ENCODE assay signal across 16 cellular contexts in genomic region chr4:149765630-149766029, GRCh38. TPM values are rescaled to one million over a fixed set of nuclear protein-coding genes. Genes with fewer than 3 reads are reported as not detected.
DNase-seq lines count a peak whose midpoint lies in the region; ATAC-seq, FAIRE-seq and TF ChIP-seq lines count a peak whose summit lies in the region.
"Had no signal": no experiment of that assay in that cellular context is flagged by ENCODE, and none has a peak within 500 bp of the region (broad histone marks: within the 10 kb centered on the region; RNA-seq: fewer than 3 reads in every experiment).

No MANE protein-coding gene starts in this region.

- H3K27me3 ChIP-seq in keratinocyte (ENCODE audit: control insufficient read depth, extremely low read depth, insufficient read depth, low read length): no peaks in the 10 kb centered on the region
- H3K27me3 ChIP-seq in CD8-positive, alpha-beta memory T cell (ENCODE audit: insufficient read depth, low read length, poor library complexity, severe bottlenecking): no peaks in the 10 kb centered on the region

- no peaks in the 10 kb centered on the region for H3K36me3 ChIP-seq in keratinocyte (ENCODE audit: control insufficient read depth in 2 of 2, extremely low read depth in 1 of 2, insufficient read depth in 2 of 2, low read length in 2 of 2)
- H3K36me3 ChIP-seq in CD8-positive, alpha-beta memory T cell (ENCODE audit: insufficient read depth, low read length): no peaks in the 10 kb centered on the region
- H3K36me3 ChIP-seq: prostate gland had no signal

- no peaks in the 10 kb centered on the region for H4K20me1 ChIP-seq in keratinocyte (ENCODE audit: control insufficient read depth, extremely low read depth, insufficient read depth, low read length)

- peak; percentile 67 for FAIRE-seq in keratinocyte (lab: Jason Lieb, UNC)
- FAIRE-seq: HepG2 had no signal

- H3K4me1 ChIP-seq in keratinocyte (ENCODE audit: control insufficient read depth, extremely low read depth, insufficient read depth, low read length): peaks cover 13% of the 10 kb centered on the region
- H3K4me1 ChIP-seq in CD8-positive, alpha-beta memory T cell (ENCODE audit: insufficient read depth, low read length): no peaks in the 10 kb centered on the region
- H3K4me1 ChIP-seq: prostate gland had no signal

- intact Hi-C loops in posterior cingulate gyrus (cut with DNase I): no loop called here

- no peaks in the 10 kb centered on the region for H3K9me3 ChIP-seq in keratinocyte (ENCODE audit: control insufficient read depth, low read depth, low read length)
- no peaks in the 10 kb centered on the region for H3K9me3 ChIP-seq in CD8-positive, alpha-beta memory T cell (ENCODE audit: low read length)
- H3K9me3 ChIP-seq: prostate gland had no signal

- no peak overlapping the region for H3K4me3 Mint-ChIP-seq in CD8-positive, alpha-beta memory T cell
- H3K4me3 Mint-ChIP-seq: CD4-positive, alpha-beta memory T cell; stimulated activated naive CD8-positive, alpha-beta T cell treated with anti-CD3 and anti-CD28 coated beads, Interleukin-15, amount 100 ng/mL, for 72 hours had no signal

- H3K4me1 Mint-ChIP-seq in CD8-positive, alpha-beta memory T cell: no peaks in the 10 kb centered on the region
- H3K4me1 Mint-ChIP-seq: CD4-positive, alpha-beta memory T cell; stimulated activated naive CD8-positive, alpha-beta T cell treated with anti-CD3 and anti-CD28 coated beads, Interleukin-15, amount 100 ng/mL, for 72 hours had no signal

- POLR2A ChIA-PET in CD8-positive, alpha-beta memory T cell (lab: Charles Lee): no interaction called here

- DNase-seq in ELR (ENCODE audit: low read depth): peak; percentile 68
- DNase-seq in MV-4-11 (lab: John Stamatoyannopoulos, UW): peak; percentile 97
- DNase-seq in astrocyte of the hippocampus (ENCODE audit: low read depth, low spot score): peak; percentile 38
- no peak for DNase-seq in keratinocyte (ENCODE audit: low read depth, low spot score)
- DNase-seq in stimulated activated naive CD8-positive, alpha-beta T cell treated with anti-CD3 and anti-CD28 coated beads, Interleukin-15, Interleukin-2, amounts not matched to agents 100 U/mL and 50 U/mL, for 24 hours: no peak
- DNase-seq in posterior cingulate gyrus: no peak
- DNase-seq in activated effector memory CD4-positive, alpha-beta T cell treated with Interleukin-2 at 50 U/mL for 16 hours: no peak
- no peak for DNase-seq in CD8-positive, alpha-beta memory T cell
- DNase-seq: CD4-positive, alpha-beta memory T cell; NCI-H1930; stimulated activated CD4-positive, alpha-beta T cell treated with anti-CD3 and anti-CD28 coated beads, Interleukin-4, amount 100 ng/mL, for 4 hours; stimulated activated naive CD8-positive, alpha-beta T cell treated with anti-CD3 and anti-CD28 coated beads, Interleukin-15, amount 100 ng/mL, for 72 hours; T-helper 2 cell had no signal

- H3K27ac Mint-ChIP-seq in CD8-positive, alpha-beta memory T cell: no peak overlapping the region
- H3K27ac Mint-ChIP-seq: CD4-positive, alpha-beta memory T cell; stimulated activated naive CD8-positive, alpha-beta T cell treated with anti-CD3 and anti-CD28 coated beads, Interleukin-15, amount 100 ng/mL, for 72 hours had no signal

- H3K9me1 ChIP-seq in keratinocyte (ENCODE audit: control insufficient read depth, extremely low read depth, insufficient read depth, low read length): no peaks in the 10 kb centered on the region

- no peaks in the 10 kb centered on the region for H3K27me3 Mint-ChIP-seq in CD8-positive, alpha-beta memory T cell
- H3K27me3 Mint-ChIP-seq: CD4-positive, alpha-beta memory T cell; stimulated activated naive CD8-positive, alpha-beta T cell treated with anti-CD3 and anti-CD28 coated beads, Interleukin-15, amount 100 ng/mL, for 72 hours had no signal

- no peaks in the 10 kb centered on the region for H3K79me2 ChIP-seq in keratinocyte (ENCODE audit: control insufficient read depth, insufficient read depth, low read length)

- H3K4me3 ChIP-seq in keratinocyte (ENCODE audit: control insufficient read depth in 2 of 3, extremely low read depth in 1 of 3, insufficient read depth in 2 of 3, low read depth in 1 of 3, low read length in 3 of 3): no peak overlapping the region
- no peak overlapping the region for H3K4me3 ChIP-seq in CD8-positive, alpha-beta memory T cell (ENCODE audit: low read length)
- H3K4me3 ChIP-seq: prostate gland had no signal

- H3K4me2 ChIP-seq in keratinocyte (ENCODE audit: control insufficient read depth, extremely low read depth, insufficient read depth, low read depth, low read length): no peak overlapping the region

- peaks cover 0 to 3% (median 0%) of the 10 kb centered on the region in 5 donors for H3K9me3 Mint-ChIP-seq in CD8-positive, alpha-beta memory T cell
- H3K9me3 Mint-ChIP-seq: stimulated activated naive CD8-positive, alpha-beta T cell treated with anti-CD3 and anti-CD28 coated beads, Interleukin-15, amount 100 ng/mL, for 72 hours had no signal

- H3K36me3 Mint-ChIP-seq in CD8-positive, alpha-beta memory T cell: no peaks in the 10 kb centered on the region
- H3K36me3 Mint-ChIP-seq: CD4-positive, alpha-beta memory T cell had no signal

- CTCF ChIA-PET in CD8-positive, alpha-beta memory T cell (lab: Charles Lee): no interaction called here

- H3K9ac ChIP-seq in keratinocyte (ENCODE audit: control insufficient read depth, extremely low read depth, insufficient read depth, low read length): no peak overlapping the region

- ATAC-seq in stimulated activated naive CD8-positive, alpha-beta T cell treated with anti-CD3 and anti-CD28 coated beads, Interleukin-15, Interleukin-2, amounts not matched to agents 100 U/mL and 50 U/mL, for 24 hours: no peak
- ATAC-seq: HepG2; stimulated activated naive CD8-positive, alpha-beta T cell treated with anti-CD3 and anti-CD28 coated beads, Interleukin-15, amount 100 ng/mL, for 72 hours had no signal

- no peak overlapping the region for H3K27ac ChIP-seq in keratinocyte (ENCODE audit: control insufficient read depth, insufficient read depth, low read length)
- H3K27ac ChIP-seq in CD8-positive, alpha-beta memory T cell (ENCODE audit: low read depth, low read length): no peak overlapping the region
- H3K27ac ChIP-seq: prostate gland had no signal

- dilution Hi-C loops in keratinocyte (cut with MboI; ENCODE audit: extremely low pct_ligation_motif_present, low sequenced_read_pairs): no loop called here

- H2AFZ ChIP-seq in keratinocyte (ENCODE audit: control insufficient read depth, low read length): no peak overlapping the region

- TF ChIP-seq CTCF in keratinocyte (optimal IDR thresholded peaks at IDR 0.05 in 1 of 3, IDR thresholded peaks at IDR 0.05 in 1 of 3, conservative IDR thresholded peaks at IDR 0.05 in 1 of 3; ENCODE audit: extremely low read depth in 1 of 3, insufficient read depth in 2 of 3, low read length in 3 of 3): no peak

RNA-seq across cellular contexts. Expression of gene IQCM, which starts 50.0 kb away (rescaled TPM):
- not detected in 3 replicates for polyA plus RNA-seq in keratinocyte
- not detected for polyA plus RNA-seq in keratinocyte (2011; ENCODE audit: low read depth)
- polyA plus RNA-seq in keratinocyte (2011; cell fraction: cytosol; rRNA removed): not detected in 2 replicates
- polyA plus RNA-seq in keratinocyte (2011; cell fraction: nucleus; rRNA removed): not detected in 2 replicates
- not detected in 2 replicates for polyA plus RNA-seq in keratinocyte (2012; ENCODE audit: low replicate concordance)
- not detected in 3 replicates for polyA minus RNA-seq in keratinocyte
- not detected for polyA minus RNA-seq in keratinocyte (2011; cell fraction: cytosol; rRNA and poly(A)+ RNA removed)
- polyA minus RNA-seq in keratinocyte (2011; cell fraction: nucleus; rRNA and poly(A)+ RNA removed): not detected in 2 replicates
- not detected for total RNA-seq in CD8-positive, alpha-beta memory T cell
- not detected for polyA plus RNA-seq in CD8-positive, alpha-beta memory T cell
- total RNA-seq: CD4-positive, alpha-beta memory T cell; HepG2; prostate gland had no signal
- polyA plus RNA-seq: adipose tissue; CD4-positive, alpha-beta memory T cell; HepG2 had no signal

Comparison
In these comparisons a context has a peak if more than half of its experiments do, and no peak if none do; other contexts are left out.
1. DNase-seq: peak in ELR (single experiment), MV-4-11 (single experiment) and astrocyte of the hippocampus (single experiment); none in keratinocyte (single experiment), stimulated activated naive CD8-positive, alpha-beta T cell treated with anti-CD3 and anti-CD28 coated beads, Interleukin-15, Interleukin-2, amounts not matched to agents 100 U/mL and 50 U/mL, for 24 hours (single experiment), posterior cingulate gyrus (0 of 10), activated effector memory CD4-positive, alpha-beta T cell treated with Interleukin-2 at 50 U/mL for 16 hours (single experiment) and CD8-positive, alpha-beta memory T cell (0 of 5).